1 cellular context compared by ENCODE assay signal in the genomic region with DNA sequence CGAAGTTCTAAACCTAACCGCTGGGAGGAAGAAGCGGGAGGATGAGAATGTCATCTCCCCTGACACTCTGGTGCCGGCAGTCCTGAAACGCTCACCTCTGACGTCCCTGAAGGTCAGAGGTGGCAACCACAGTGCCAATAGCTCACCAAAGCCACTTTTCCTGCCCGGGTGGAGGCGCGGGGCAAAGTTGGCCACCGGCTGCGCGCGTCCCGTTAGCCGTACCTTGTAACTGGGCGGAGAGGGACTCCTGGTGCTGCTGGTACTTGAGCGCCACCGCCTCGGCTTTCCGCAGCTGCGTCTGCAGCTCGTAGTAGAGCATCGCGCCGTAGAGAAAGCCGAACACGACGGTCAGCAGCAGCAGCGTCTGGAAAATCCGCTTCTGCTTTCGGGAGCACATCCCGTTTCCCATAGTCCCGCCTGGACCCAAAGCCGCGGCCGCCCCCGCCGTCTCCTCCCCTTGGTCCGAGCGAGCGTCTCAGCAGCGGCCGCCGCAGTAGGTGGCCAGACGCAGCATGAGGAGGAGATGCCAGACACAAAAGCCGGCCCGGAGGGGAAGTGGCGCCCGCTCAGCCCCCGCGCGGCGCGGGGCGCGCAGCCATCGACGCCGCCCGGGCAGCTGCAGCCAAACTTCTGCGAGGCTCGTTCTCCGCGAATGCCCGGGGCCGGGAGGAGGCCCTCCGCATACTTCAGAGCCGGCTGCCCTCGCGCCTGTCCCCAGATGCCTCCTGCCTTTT.
TF ChIP-seq lines count a peak whose summit lies in the region.

No MANE protein-coding gene starts in this region.

TF ChIP-seq in HepG2, 621 proteins besides CTCF, POLR2A, EP300 and RAD21 (continued from another document and continues in another):
- TF ChIP-seq, protein P1, sequence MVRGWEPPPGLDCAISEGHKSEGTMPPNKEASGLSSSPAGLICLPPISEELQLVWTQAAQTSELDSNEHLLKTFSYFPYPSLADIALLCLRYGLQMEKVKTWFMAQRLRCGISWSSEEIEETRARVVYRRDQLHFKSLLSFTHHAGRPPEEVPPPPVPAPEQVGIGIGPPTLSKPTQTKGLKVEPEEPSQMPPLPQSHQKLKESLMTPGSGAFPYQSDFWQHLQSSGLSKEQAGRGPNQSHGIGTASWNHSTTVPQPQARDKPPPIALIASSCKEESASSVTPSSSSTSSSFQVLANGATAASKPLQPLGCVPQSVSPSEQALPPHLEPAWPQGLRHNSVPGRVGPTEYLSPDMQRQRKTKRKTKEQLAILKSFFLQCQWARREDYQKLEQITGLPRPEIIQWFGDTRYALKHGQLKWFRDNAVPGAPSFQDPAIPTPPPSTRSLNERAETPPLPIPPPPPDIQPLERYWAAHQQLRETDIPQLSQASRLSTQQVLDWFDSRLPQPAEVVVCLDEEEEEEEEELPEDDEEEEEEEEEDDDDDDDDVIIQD (CRISPR knock-in tag; IDR thresholded peaks at IDR 0.05; ENCODE audit: low read depth), result no peak
- TF ChIP-seq, protein P2, sequence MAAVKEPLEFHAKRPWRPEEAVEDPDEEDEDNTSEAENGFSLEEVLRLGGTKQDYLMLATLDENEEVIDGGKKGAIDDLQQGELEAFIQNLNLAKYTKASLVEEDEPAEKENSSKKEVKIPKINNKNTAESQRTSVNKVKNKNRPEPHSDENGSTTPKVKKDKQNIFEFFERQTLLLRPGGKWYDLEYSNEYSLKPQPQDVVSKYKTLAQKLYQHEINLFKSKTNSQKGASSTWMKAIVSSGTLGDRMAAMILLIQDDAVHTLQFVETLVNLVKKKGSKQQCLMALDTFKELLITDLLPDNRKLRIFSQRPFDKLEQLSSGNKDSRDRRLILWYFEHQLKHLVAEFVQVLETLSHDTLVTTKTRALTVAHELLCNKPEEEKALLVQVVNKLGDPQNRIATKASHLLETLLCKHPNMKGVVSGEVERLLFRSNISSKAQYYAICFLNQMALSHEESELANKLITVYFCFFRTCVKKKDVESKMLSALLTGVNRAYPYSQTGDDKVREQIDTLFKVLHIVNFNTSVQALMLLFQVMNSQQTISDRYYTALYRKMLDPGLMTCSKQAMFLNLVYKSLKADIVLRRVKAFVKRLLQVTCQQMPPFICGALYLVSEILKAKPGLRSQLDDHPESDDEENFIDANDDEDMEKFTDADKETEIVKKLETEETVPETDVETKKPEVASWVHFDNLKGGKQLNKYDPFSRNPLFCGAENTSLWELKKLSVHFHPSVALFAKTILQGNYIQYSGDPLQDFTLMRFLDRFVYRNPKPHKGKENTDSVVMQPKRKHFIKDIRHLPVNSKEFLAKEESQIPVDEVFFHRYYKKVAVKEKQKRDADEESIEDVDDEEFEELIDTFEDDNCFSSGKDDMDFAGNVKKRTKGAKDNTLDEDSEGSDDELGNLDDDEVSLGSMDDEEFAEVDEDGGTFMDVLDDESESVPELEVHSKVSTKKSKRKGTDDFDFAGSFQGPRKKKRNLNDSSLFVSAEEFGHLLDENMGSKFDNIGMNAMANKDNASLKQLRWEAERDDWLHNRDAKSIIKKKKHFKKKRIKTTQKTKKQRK (IDR thresholded peaks at IDR 0.05; ENCODE audit: low read length), result no peak
- TF ChIP-seq GATA4 (IDR thresholded peaks at IDR 0.05; ENCODE audit: borderline replicate concordance, low read depth) (0 out of 2 replicates have a peak, but pooled peaks have one; percentile 6), HNRNPK (IDR thresholded peaks at IDR 0.05; ENCODE audit: low read depth, low read length, poor library complexity, severe bottlenecking) (no peak), ZNF562 (CRISPR knock-in tag; IDR thresholded peaks at IDR 0.05; ENCODE audit: borderline replicate concordance) (no peak), XRCC5 (optimal IDR thresholded peaks at IDR 0.05; ENCODE audit: low read length) (peak; percentile 32), ZNF780A (CRISPR knock-in tag; IDR thresholded peaks at IDR 0.05) (no peak), ELF1 (CRISPR knock-in tag; IDR thresholded peaks at IDR 0.05) (peak; percentile 12; the same call in 1 of the 2 replicates), ZNF83 (CRISPR knock-in tag; IDR thresholded peaks at IDR 0.05; ENCODE audit: borderline replicate concordance) (0 out of 2 replicates have a peak, but pooled peaks have one; percentile 14), ZFP36L1 (CRISPR knock-in tag; IDR thresholded peaks at IDR 0.05) (no peak), ZNF768 (CRISPR knock-in tag; IDR thresholded peaks at IDR 0.05) (no peak), ZNF569 (CRISPR knock-in tag; IDR thresholded peaks at IDR 0.05; ENCODE audit: borderline replicate concordance) (no peak), EHMT2 (IDR thresholded peaks at IDR 0.05; ENCODE audit: borderline replicate concordance, low read depth, low read length) (no peak), GLI4 (CRISPR knock-in tag; IDR thresholded peaks at IDR 0.05; ENCODE audit: borderline replicate concordance) (no peak; the same call in 1 of the 2 replicates), ZFP90 (CRISPR knock-in tag; IDR thresholded peaks at IDR 0.05; ENCODE audit: borderline replicate concordance) (no peak), NFIB (CRISPR knock-in tag; IDR thresholded peaks at IDR 0.05; ENCODE audit: borderline replicate concordance) (no peak), ZNF777 (CRISPR knock-in tag; IDR thresholded peaks at IDR 0.05) (peak; percentile 71), NR2F1 (CRISPR knock-in tag; IDR thresholded peaks at IDR 0.05) (peak in 1 of 2 experiments; percentile 24; a peak in 1 of 4 replicates), IKZF1 (IDR thresholded peaks at IDR 0.05) (no peak), KDM1A (CRISPR knock-in tag; IDR thresholded peaks at IDR 0.05) (no peak), PRMT3 (CRISPR knock-in tag; IDR thresholded peaks at IDR 0.05; ENCODE audit: borderline replicate concordance, low read depth) (no peak), NR1H2 (CRISPR knock-in tag; IDR thresholded peaks at IDR 0.05; ENCODE audit: borderline replicate concordance, low read depth) (no peak), EEA1 (CRISPR knock-in tag; IDR thresholded peaks at IDR 0.05; ENCODE audit: borderline replicate concordance) (no peak), SALL2 (CRISPR knock-in tag; IDR thresholded peaks at IDR 0.05) (0 out of 2 replicates have a peak, but pooled peaks have one; percentile 23), KMT2A (CRISPR knock-in tag; IDR thresholded peaks at IDR 0.05) (peak; percentile 77), ZNF12 (CRISPR knock-in tag; IDR thresholded peaks at IDR 0.05) (peak; percentile 43; the same call in 1 of the 2 replicates), ZNF563 (CRISPR knock-in tag; IDR thresholded peaks at IDR 0.05) (no peak)
- TF ChIP-seq, protein P3, sequence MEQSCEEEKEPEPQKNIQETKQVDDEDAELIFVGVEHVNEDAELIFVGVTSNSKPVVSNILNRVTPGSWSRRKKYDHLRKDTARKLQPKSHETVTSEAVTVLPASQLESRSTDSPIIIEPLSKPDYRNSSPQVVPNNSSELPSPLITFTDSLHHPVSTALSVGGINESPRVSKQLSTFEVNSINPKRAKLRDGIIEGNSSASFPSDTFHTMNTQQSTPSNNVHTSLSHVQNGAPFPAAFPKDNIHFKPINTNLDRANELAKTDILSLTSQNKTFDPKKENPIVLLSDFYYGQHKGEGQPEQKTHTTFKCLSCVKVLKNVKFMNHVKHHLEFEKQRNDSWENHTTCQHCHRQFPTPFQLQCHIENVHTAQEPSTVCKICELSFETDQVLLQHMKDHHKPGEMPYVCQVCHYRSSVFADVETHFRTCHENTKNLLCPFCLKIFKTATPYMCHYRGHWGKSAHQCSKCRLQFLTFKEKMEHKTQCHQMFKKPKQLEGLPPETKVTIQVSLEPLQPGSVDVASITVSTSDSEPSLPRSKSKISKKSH (CRISPR knock-in tag; IDR thresholded peaks at IDR 0.05; ENCODE audit: borderline replicate concordance), result no peak
- TF ChIP-seq, protein P4, sequence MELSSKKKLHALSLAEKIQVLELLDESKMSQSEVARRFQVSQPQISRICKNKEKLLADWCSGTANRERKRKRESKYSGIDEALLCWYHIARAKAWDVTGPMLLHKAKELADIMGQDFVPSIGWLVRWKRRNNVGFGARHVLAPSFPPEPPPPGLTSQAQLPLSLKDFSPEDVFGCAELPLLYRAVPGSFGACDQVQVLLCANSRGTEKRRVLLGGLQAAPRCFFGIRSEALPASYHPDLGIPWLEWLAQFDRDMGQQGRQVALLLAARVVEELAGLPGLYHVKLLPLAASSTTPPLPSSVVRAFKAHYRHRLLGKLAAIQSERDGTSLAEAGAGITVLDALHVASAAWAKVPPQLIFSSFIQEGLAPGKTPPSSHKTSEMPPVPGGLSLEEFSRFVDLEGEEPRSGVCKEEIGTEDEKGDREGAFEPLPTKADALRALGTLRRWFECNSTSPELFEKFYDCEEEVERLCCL (CRISPR knock-in tag; IDR thresholded peaks at IDR 0.05; ENCODE audit: borderline replicate concordance), result no peak
- TF ChIP-seq, protein P5, sequence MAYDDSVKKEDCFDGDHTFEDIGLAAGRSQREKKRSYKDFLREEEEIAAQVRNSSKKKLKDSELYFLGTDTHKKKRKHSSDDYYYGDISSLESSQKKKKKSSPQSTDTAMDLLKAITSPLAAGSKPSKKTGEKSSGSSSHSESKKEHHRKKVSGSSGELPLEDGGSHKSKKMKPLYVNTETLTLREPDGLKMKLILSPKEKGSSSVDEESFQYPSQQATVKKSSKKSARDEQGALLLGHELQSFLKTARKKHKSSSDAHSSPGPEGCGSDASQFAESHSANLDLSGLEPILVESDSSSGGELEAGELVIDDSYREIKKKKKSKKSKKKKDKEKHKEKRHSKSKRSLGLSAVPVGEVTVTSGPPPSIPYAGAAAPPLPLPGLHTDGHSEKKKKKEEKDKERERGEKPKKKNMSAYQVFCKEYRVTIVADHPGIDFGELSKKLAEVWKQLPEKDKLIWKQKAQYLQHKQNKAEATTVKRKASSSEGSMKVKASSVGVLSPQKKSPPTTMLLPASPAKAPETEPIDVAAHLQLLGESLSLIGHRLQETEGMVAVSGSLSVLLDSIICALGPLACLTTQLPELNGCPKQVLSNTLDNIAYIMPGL (CRISPR knock-in tag; IDR thresholded peaks at IDR 0.05; ENCODE audit: borderline replicate concordance in 1 of 2, low read depth in 1 of 2), result peak in 1 of 2 experiments; percentile 36; a peak in 3 of 4 replicates
- TF ChIP-seq, protein P6, sequence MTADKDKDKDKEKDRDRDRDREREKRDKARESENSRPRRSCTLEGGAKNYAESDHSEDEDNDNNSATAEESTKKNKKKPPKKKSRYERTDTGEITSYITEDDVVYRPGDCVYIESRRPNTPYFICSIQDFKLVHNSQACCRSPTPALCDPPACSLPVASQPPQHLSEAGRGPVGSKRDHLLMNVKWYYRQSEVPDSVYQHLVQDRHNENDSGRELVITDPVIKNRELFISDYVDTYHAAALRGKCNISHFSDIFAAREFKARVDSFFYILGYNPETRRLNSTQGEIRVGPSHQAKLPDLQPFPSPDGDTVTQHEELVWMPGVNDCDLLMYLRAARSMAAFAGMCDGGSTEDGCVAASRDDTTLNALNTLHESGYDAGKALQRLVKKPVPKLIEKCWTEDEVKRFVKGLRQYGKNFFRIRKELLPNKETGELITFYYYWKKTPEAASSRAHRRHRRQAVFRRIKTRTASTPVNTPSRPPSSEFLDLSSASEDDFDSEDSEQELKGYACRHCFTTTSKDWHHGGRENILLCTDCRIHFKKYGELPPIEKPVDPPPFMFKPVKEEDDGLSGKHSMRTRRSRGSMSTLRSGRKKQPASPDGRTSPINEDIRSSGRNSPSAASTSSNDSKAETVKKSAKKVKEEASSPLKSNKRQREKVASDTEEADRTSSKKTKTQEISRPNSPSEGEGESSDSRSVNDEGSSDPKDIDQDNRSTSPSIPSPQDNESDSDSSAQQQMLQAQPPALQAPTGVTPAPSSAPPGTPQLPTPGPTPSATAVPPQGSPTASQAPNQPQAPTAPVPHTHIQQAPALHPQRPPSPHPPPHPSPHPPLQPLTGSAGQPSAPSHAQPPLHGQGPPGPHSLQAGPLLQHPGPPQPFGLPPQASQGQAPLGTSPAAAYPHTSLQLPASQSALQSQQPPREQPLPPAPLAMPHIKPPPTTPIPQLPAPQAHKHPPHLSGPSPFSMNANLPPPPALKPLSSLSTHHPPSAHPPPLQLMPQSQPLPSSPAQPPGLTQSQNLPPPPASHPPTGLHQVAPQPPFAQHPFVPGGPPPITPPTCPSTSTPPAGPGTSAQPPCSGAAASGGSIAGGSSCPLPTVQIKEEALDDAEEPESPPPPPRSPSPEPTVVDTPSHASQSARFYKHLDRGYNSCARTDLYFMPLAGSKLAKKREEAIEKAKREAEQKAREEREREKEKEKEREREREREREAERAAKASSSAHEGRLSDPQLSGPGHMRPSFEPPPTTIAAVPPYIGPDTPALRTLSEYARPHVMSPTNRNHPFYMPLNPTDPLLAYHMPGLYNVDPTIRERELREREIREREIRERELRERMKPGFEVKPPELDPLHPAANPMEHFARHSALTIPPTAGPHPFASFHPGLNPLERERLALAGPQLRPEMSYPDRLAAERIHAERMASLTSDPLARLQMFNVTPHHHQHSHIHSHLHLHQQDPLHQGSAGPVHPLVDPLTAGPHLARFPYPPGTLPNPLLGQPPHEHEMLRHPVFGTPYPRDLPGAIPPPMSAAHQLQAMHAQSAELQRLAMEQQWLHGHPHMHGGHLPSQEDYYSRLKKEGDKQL (CRISPR knock-in tag; IDR thresholded peaks at IDR 0.05; ENCODE audit: low read depth), result no peak
- TF ChIP-seq, protein P7, sequence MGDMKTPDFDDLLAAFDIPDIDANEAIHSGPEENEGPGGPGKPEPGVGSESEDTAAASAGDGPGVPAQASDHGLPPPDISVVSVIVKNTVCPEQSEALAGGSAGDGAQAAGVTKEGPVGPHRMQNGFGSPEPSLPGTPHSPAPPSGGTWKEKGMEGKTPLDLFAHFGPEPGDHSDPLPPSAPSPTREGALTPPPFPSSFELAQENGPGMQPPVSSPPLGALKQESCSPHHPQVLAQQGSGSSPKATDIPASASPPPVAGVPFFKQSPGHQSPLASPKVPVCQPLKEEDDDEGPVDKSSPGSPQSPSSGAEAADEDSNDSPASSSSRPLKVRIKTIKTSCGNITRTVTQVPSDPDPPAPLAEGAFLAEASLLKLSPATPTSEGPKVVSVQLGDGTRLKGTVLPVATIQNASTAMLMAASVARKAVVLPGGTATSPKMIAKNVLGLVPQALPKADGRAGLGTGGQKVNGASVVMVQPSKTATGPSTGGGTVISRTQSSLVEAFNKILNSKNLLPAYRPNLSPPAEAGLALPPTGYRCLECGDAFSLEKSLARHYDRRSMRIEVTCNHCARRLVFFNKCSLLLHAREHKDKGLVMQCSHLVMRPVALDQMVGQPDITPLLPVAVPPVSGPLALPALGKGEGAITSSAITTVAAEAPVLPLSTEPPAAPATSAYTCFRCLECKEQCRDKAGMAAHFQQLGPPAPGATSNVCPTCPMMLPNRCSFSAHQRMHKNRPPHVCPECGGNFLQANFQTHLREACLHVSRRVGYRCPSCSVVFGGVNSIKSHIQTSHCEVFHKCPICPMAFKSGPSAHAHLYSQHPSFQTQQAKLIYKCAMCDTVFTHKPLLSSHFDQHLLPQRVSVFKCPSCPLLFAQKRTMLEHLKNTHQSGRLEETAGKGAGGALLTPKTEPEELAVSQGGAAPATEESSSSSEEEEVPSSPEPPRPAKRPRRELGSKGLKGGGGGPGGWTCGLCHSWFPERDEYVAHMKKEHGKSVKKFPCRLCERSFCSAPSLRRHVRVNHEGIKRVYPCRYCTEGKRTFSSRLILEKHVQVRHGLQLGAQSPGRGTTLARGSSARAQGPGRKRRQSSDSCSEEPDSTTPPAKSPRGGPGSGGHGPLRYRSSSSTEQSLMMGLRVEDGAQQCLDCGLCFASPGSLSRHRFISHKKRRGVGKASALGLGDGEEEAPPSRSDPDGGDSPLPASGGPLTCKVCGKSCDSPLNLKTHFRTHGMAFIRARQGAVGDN (CRISPR knock-in tag; IDR thresholded peaks at IDR 0.05), result peak; percentile 66
- TF ChIP-seq, protein P8, sequence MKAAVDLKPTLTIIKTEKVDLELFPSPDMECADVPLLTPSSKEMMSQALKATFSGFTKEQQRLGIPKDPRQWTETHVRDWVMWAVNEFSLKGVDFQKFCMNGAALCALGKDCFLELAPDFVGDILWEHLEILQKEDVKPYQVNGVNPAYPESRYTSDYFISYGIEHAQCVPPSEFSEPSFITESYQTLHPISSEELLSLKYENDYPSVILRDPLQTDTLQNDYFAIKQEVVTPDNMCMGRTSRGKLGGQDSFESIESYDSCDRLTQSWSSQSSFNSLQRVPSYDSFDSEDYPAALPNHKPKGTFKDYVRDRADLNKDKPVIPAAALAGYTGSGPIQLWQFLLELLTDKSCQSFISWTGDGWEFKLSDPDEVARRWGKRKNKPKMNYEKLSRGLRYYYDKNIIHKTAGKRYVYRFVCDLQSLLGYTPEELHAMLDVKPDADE (CRISPR knock-in tag; IDR thresholded peaks at IDR 0.05), result peak; percentile 67; the same call in 1 of the 2 replicates
